In the genomic region with DNA sequence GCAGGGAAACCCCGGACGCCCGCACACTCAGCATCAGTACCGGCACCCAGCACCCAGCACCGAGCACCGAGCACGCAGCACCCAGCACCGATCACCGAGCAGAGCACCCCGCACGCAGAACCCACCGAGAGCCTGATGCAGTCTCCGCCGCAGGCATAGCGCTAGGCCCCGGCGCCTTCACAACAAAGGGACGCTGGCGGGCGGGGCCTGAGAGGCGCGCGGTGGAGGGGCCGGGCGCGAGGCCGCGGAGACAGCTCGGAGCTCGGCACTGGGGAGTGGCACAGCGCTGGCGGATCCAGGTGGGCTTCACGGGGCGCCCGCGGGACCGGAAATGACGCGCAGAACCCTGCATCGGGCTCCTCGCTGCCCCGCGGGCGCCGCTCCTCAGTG, we compare ENCODE assay signal across 8 cellular contexts. TPM values are rescaled to one million over a fixed set of nuclear protein-coding genes. Genes with fewer than 3 reads are reported as not detected.
DNase-seq lines count a peak whose midpoint lies in the region; ATAC-seq and TF ChIP-seq lines count a peak whose summit lies in the region.
"Not testable (repeated sequence)": the region's sequence is repeated elsewhere in the genome, so short reads cannot be mapped to it uniquely, and the experiment has no call there.

No MANE protein-coding gene starts in this region.

- 0 to 1% methylated on average over 28 of the region's 45 CpGs for WGBS in ectodermal cell, 2 experiments
- under 1% methylated on average over 32 of the region's 45 CpGs for WGBS in liver

- TF ChIP-seq RAD21 in liver (IDR thresholded peaks at IDR 0.05), result not testable (repeated sequence)

- H3K36me3 ChIP-seq in HUES6 (ENCODE audit: control insufficient read depth, insufficient read depth, low read length); NT2/D1 (ENCODE audit: insufficient read depth, insufficient read length, low read length); ectodermal cell (ENCODE audit: control insufficient read depth, insufficient read depth, low read length); liver (ENCODE audit: control insufficient read depth in 4 of 4, insufficient read depth in 3 of 4, low read depth in 1 of 4, low read length in 3 of 4): not testable (repeated sequence)

- H3K27ac ChIP-seq in HUES6 (ENCODE audit: low read depth, low read length) (peak overlapping the region; percentile 81; the same call in 1 of the 2 replicates), ectodermal cell (ENCODE audit: insufficient read depth, low read depth, low read length, poor library complexity, severe bottlenecking) (peak overlapping the region; percentile 100), liver (ENCODE audit: low read depth in 1 of 2, low read length in 2 of 2) (peak overlapping the region; percentile 84)

- not testable (repeated sequence) for TF ChIP-seq CTCF in AG09319 (IDR thresholded peaks at IDR 0.05; ENCODE audit: low read depth, low read length); liver (IDR thresholded peaks at IDR 0.05; ENCODE audit: low read depth, low read length, missing input control)

- not testable (repeated sequence) for H3K9me3 ChIP-seq in HUES6 (ENCODE audit: control insufficient read depth, insufficient read depth, low read depth, low read length); NT2/D1 (ENCODE audit: insufficient read depth, low read length); ectodermal cell (ENCODE audit: control insufficient read depth, low read length); liver (ENCODE audit: control insufficient read depth in 4 of 4, low read length in 3 of 4)

- H3K27me3 ChIP-seq in HUES6 (ENCODE audit: control insufficient read depth, insufficient read depth, low read length); NT2/D1 (ENCODE audit: insufficient read depth, insufficient read length); ectodermal cell (ENCODE audit: control insufficient read depth, insufficient read depth, low read length, poor library complexity, severe bottlenecking); liver (ENCODE audit: control insufficient read depth in 4 of 4, insufficient read depth in 4 of 4, low read length in 3 of 4): not testable (repeated sequence)

- ATAC-seq in GM21381 (IDR thresholded peaks at IDR 0.05; ENCODE audit: unreplicated experiment), result peak; percentile 43

- H3K4me1 ChIP-seq in HUES6 (ENCODE audit: control insufficient read depth, insufficient read depth, low read length); NT2/D1 (ENCODE audit: insufficient read depth, insufficient read length); ectodermal cell (ENCODE audit: control insufficient read depth, insufficient read depth, low read length); liver (ENCODE audit: control insufficient read depth in 4 of 4, insufficient read depth in 4 of 4, low read length in 3 of 4): not testable (repeated sequence)

- peak overlapping the region; percentile 59 for H3K4me3 ChIP-seq in HUES6 (ENCODE audit: low read depth, low read length)
- H3K4me3 ChIP-seq in NT2/D1 (ENCODE audit: insufficient read length, low read depth), result peak overlapping the region; percentile 18
- H3K4me3 ChIP-seq in ectodermal cell (ENCODE audit: insufficient read depth, low read depth, low read length), result peak overlapping the region; percentile 53
- H3K4me3 ChIP-seq in liver (ENCODE audit: low read depth in 1 of 3, low read length in 3 of 3), result peak overlapping the region in 2 of 3 donors; percentile 56 to 63

- peak overlapping the region; percentile 81 for H3K9ac ChIP-seq in HUES6 (ENCODE audit: low read length)
- not testable (repeated sequence) for H3K9ac ChIP-seq in NT2/D1 (ENCODE audit: insufficient read length, low read depth); liver (ENCODE audit: low read depth in 1 of 2, low read length in 2 of 2)

- DNase-seq in AG09319 (ENCODE audit: extremely low read depth, low read depth) (peak; percentile 3), NT2/D1 (ENCODE audit: low read depth, low spot score) (peak; percentile 13)
- DNase-seq in activated CD8-positive, alpha-beta memory T cell treated with anti-CD3 and anti-CD28 coated beads for 4 hours (ENCODE audit: low read depth in 2 of 2), result peak; percentile 53 to 59
- DNase-seq in stimulated activated CD4-positive, alpha-beta T cell treated with anti-CD3 and anti-CD28 coated beads, Interleukin-15, amount 100 ng/mL, for 24 hours, result peak; percentile 84

RNA-seq across cellular contexts. Expression of a gene that starts 0.3 kb away (rescaled TPM):
- 79.2 TPM for polyA plus RNA-seq in ectodermal cell (2013, experiment 1 of 4)
- 83.1 TPM for polyA plus RNA-seq in ectodermal cell (2013, experiment 2 of 4)
- 65.7 TPM for polyA plus RNA-seq in ectodermal cell (2013, experiment 3 of 4)
- 73.6 TPM for polyA plus RNA-seq in ectodermal cell (2013, experiment 4 of 4)
- total RNA-seq in liver, result 10 to 100 TPM; 13.4 to 19.3 TPM
- 10 to 100 TPM; 11.1 to 11.7 TPM for polyA plus RNA-seq in liver

RNA-seq across cellular contexts. Expression of a gene that starts 31.8 kb away (rescaled TPM):
- polyA plus RNA-seq in ectodermal cell (2013, experiment 1 of 4), result 46.6 TPM
- 40.4 TPM for polyA plus RNA-seq in ectodermal cell (2013, experiment 2 of 4)
- polyA plus RNA-seq in ectodermal cell (2013, experiment 3 of 4), result 37.0 TPM
- 48.1 TPM for polyA plus RNA-seq in ectodermal cell (2013, experiment 4 of 4)
- 10 to 100 TPM; 13.8 to 17.0 TPM for total RNA-seq in liver
- polyA plus RNA-seq in liver, result 10 to 100 TPM; 13.7 to 14.1 TPM

RNA-seq across cellular contexts. Expression of a gene that starts 33.5 kb away (rescaled TPM):
- 59.8 TPM for polyA plus RNA-seq in ectodermal cell (2013, experiment 1 of 4)
- 57.5 TPM for polyA plus RNA-seq in ectodermal cell (2013, experiment 2 of 4)
- polyA plus RNA-seq in ectodermal cell (2013, experiment 3 of 4), result 42.4 TPM
- polyA plus RNA-seq in ectodermal cell (2013, experiment 4 of 4), result 47.3 TPM
- 1 to 10 TPM; 5.1 to 6.9 TPM for total RNA-seq in liver
- 10 to 100 TPM in 1 of 2 donors, 1 to 10 TPM in 1; 8.0 to 12.2 TPM for polyA plus RNA-seq in liver

Comparison
In these comparisons a context has a peak if more than half of its experiments do, and no peak if none do; other contexts are left out.
1. Peak in every context shown above with its lines: DNase-seq, ATAC-seq, H3K4me3 ChIP-seq and H3K27ac ChIP-seq.
2. DNase-seq: peak in every context shown above with its lines; median percentile 84 in stimulated activated CD4-positive, alpha-beta T cell treated with anti-CD3 and anti-CD28 coated beads, Interleukin-15, amount 100 ng/mL, for 24 hours; 56 in activated CD8-positive, alpha-beta memory T cell treated with anti-CD3 and anti-CD28 coated beads for 4 hours; 13 in NT2/D1; 3 in AG09319.